7 cellular contexts compared by ENCODE assay signal in the genomic region with DNA sequence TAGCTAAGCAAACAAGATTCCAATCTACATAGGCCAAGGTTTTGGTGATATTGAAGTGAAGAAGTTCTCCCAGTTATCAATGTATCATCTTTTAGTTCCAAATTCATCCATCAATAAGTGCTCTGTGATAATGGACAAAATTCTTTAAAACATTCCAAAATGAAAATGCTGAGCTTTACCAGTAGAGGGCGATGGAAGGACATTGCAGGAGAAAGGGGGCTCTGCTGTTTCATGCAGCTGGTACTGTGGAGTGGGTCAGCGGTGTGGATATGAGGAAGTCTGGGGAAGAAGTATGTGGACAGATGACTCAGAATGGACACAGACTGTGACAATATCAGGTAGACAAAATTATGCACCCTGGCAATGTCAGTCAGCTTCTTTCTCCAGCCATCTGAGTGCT. TPM values are rescaled to one million over a fixed set of nuclear protein-coding genes. Genes with fewer than 3 reads are reported as not detected.
A peak's percentile ranks its signal among the peaks of the same experiment; 100 is the strongest.
DNase-seq lines count a peak whose midpoint lies in the region; ATAC-seq and TF ChIP-seq lines count a peak whose summit lies in the region.

No MANE protein-coding gene starts in this region.

- H3K27ac Mint-ChIP-seq in osteocyte (ENCODE audit: unreplicated experiment) = no peak overlapping the region

- no peaks in the 10 kb centered on the region for H3K27me3 ChIP-seq in GM06990 (replicated peaks; ENCODE audit: control insufficient read depth, insufficient read depth, low read length)

- DNase-seq in GM06990 (ENCODE audit: extremely low read depth, insufficient read length) = no peak
- DNase-seq in LNCaP clone FGC (ENCODE audit: low read depth) = no peak
- DNase-seq in choroid plexus epithelial cell (ENCODE audit: low read depth) = peak; percentile 28
- DNase-seq in osteocyte (ENCODE audit: extremely low spot score, unreplicated experiment) = no peak
- DNase-seq in activated CD4-positive, CD25-positive, alpha-beta regulatory T cell treated with anti-CD3 and anti-CD28 coated beads, Interleukin-2, amount 50 U/mL, for 72 hours = no peak

- TF ChIP-seq CTCF in GM06990 (IDR thresholded peaks at IDR 0.05; ENCODE audit: insufficient read depth, low read length, poor library complexity, severe bottlenecking) = peak; percentile 72
- TF ChIP-seq CTCF in LNCaP clone FGC (IDR thresholded peaks at IDR 0.05; ENCODE audit: control insufficient read depth, extremely low read depth, insufficient read depth) = peak; percentile 56
- TF ChIP-seq CTCF in choroid plexus epithelial cell (conservative IDR thresholded peaks at IDR 0.05; ENCODE audit: low read depth, low read length) = peak; percentile 71
- peak; percentile 78 for TF ChIP-seq CTCF in osteocyte (IDR thresholded peaks at IDR 0.05)

- no peaks in the 10 kb centered on the region for H3K36me3 ChIP-seq in GM06990 (ENCODE audit: control insufficient read depth, insufficient read depth, low read length)

- H3K4me3 Mint-ChIP-seq in osteocyte (ENCODE audit: unreplicated experiment) = no peak overlapping the region

- ATAC-seq in HG03439 (IDR thresholded peaks at IDR 0.05; ENCODE audit: unreplicated experiment) (no peak), GM21576 (IDR thresholded peaks at IDR 0.05; ENCODE audit: unreplicated experiment) (no peak)

- H3K4me1 Mint-ChIP-seq in osteocyte (ENCODE audit: unreplicated experiment) = no peaks in the 10 kb centered on the region

- peaks cover 10% of the 10 kb centered on the region for H3K27me3 Mint-ChIP-seq in osteocyte (ENCODE audit: unreplicated experiment)

- peaks cover 7% of the 10 kb centered on the region for H3K9me3 Mint-ChIP-seq in osteocyte (ENCODE audit: unreplicated experiment)

- no peak overlapping the region for H3K4me3 ChIP-seq in GM06990 (replicated peaks; ENCODE audit: low read depth, low read length)
- no peak overlapping the region for H3K4me3 ChIP-seq in LNCaP clone FGC (ENCODE audit: low read depth, low read length)
- H3K4me3 ChIP-seq in choroid plexus epithelial cell (ENCODE audit: low read depth, low read length) = no peak overlapping the region

- no peaks in the 10 kb centered on the region for H3K36me3 Mint-ChIP-seq in osteocyte (ENCODE audit: unreplicated experiment)

RNA-seq across cellular contexts. Expression of a gene that starts 46.6 kb away (rescaled TPM):
- 6.2 and 7.6 TPM in 2 replicates for total RNA-seq in osteocyte
